9 cellular contexts compared by ENCODE assay signal in the genomic region with DNA sequence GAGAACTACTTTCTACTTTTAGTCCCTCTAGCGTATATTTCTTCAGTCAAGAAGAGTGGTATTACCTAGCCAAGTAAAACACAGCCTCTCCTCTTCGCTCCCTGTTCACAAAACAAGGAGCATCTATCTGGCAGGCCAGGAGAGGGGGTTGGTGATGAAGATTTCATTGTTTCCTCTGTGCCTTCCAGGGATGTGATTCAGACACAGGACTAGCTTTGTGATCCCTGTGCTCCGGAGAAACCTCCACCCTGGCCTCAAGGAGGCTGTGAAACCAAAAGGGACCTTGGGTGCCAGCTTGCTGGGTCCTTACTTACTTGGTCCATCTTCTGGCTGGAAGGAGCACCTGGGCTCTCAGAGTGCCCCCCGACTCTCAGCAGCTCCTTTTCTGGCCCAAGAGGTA. TPM values are rescaled to one million over a fixed set of nuclear protein-coding genes. Genes with fewer than 3 reads are reported as not detected.
DNase-seq lines count a peak whose midpoint lies in the region; ATAC-seq and TF ChIP-seq lines count a peak whose summit lies in the region.
"Had no signal": no experiment of that assay in that cellular context is flagged by ENCODE, and none has a peak within 500 bp of the region (broad histone marks: within the 10 kb centered on the region; RNA-seq: fewer than 3 reads in every experiment).

No MANE protein-coding gene starts in this region.

- no peaks in the 10 kb centered on the region for H4K20me1 ChIP-seq in MM.1S (ENCODE audit: insufficient read depth, low read length)

- no peak for ATAC-seq in GM21737 (IDR thresholded peaks at IDR 0.05; ENCODE audit: unreplicated experiment)
- ATAC-seq in GM19455 (IDR thresholded peaks at IDR 0.05; ENCODE audit: unreplicated experiment), result no peak

- H3K4me1 ChIP-seq in esophagus squamous epithelium, result peaks cover 14 to 78% (median 21%) of the 10 kb centered on the region in 3 donors
- H3K4me1 ChIP-seq in muscle layer of duodenum (ENCODE audit: control insufficient read depth in 1 of 2, insufficient read depth in 2 of 2, low read length in 2 of 2), result peaks cover 0 to 20% of the 10 kb centered on the region in 2 donors
- H3K4me1 ChIP-seq in MM.1S (ENCODE audit: low read length), result peaks cover 24% of the 10 kb centered on the region

- CTCF ChIA-PET in AG04449 (lab: Yijun Ruan, JAX), result interaction anchor here (0.8 to 10.6 kb wide), 12 partner anchors 8 to 196 kb away, joined by 3 to 394 read pairs (median 4); a partner anchor contains a TSS

- no peak for TF ChIP-seq POLR2A in esophagus squamous epithelium (IDR thresholded peaks at IDR 0.05)

- H2AFZ ChIP-seq in MM.1S (ENCODE audit: low read length), result no peak overlapping the region

- intact Hi-C loops in esophagus squamous epithelium (cut with DNase I), result no loop called here

- H3K27me3 ChIP-seq in esophagus squamous epithelium, result no peaks in the 10 kb centered on the region
- H3K27me3 ChIP-seq in muscle layer of duodenum (ENCODE audit: low read depth, low read length), result no peaks in the 10 kb centered on the region
- no peaks in the 10 kb centered on the region for H3K27me3 ChIP-seq in MM.1S (replicated peaks; ENCODE audit: insufficient read depth, low read length)

- peak overlapping the region; percentile 69 to 100 (median 98) for H3K27ac ChIP-seq in esophagus squamous epithelium
- peak overlapping the region; percentile 27 for H3K27ac ChIP-seq in muscle layer of duodenum (ENCODE audit: low read length)
- no peak overlapping the region for H3K27ac ChIP-seq in MM.1S (ENCODE audit: low read length)

- DNase-seq in AG04449 (ENCODE audit: low read depth, low spot score) (no peak), RPMI7951 (ENCODE audit: low read depth) (peak; percentile 67), esophagus squamous epithelium (lab: John Stamatoyannopoulos, UW) (no peak), activated gamma-delta T cell treated with Interleukin-2 at 50 U/mL for 16 hours (no peak), MM.1S (no peak)
- DNase-seq: stimulated activated naive CD4-positive, alpha-beta T cell treated with Interleukin-2 at 50 U/mL for 16 hours had no signal

- no peaks in the 10 kb centered on the region for H3K9me2 ChIP-seq in MM.1S (replicated peaks; ENCODE audit: insufficient read depth, low read length)

- 70 to 71% methylated on average over 2 to 3 of the region's 4 CpGs for WGBS in esophagus squamous epithelium, 2 donors

- H3K36me3 ChIP-seq in esophagus squamous epithelium (peaks cover 0 to 20% (median 8%) of the 10 kb centered on the region in 3 donors), muscle layer of duodenum (ENCODE audit: control insufficient read depth in 1 of 2, insufficient read depth in 2 of 2, low read length in 2 of 2) (peaks cover 5 to 15% of the 10 kb centered on the region in 2 donors), MM.1S (replicated peaks; ENCODE audit: insufficient read depth, low read length) (no peaks in the 10 kb centered on the region)

- peaks cover 21% of the 10 kb centered on the region; the same call in 1 of the 2 replicates for H3F3A ChIP-seq in MM.1S (ENCODE audit: insufficient read depth, low read length)

- peaks cover 13% of the 10 kb centered on the region for H3K79me2 ChIP-seq in MM.1S (ENCODE audit: low read length)

- no peaks in the 10 kb centered on the region for H3K9me3 ChIP-seq in esophagus squamous epithelium
- H3K9me3 ChIP-seq in muscle layer of duodenum (ENCODE audit: control insufficient read depth in 1 of 2, low read length in 2 of 2), result no peaks in the 10 kb centered on the region
- H3K9me3 ChIP-seq in MM.1S (replicated peaks; ENCODE audit: insufficient read depth, low read length), result no peaks in the 10 kb centered on the region

- TF ChIP-seq CTCF in AG04449 (IDR thresholded peaks at IDR 0.05; ENCODE audit: insufficient read depth, low read length, missing control alignments) (peak; percentile 5), esophagus squamous epithelium (IDR thresholded peaks at IDR 0.05) (peak in 2 of 6 experiments; percentile 5 to 8), MM.1S (IDR thresholded peaks at IDR 0.05; ENCODE audit: low read length) (no peak)

- H3K4me2 ChIP-seq in MM.1S (ENCODE audit: low read depth, low read length), result no peak overlapping the region

- no peak overlapping the region for H3K9ac ChIP-seq in MM.1S (ENCODE audit: low read length)

- H3K4me3 ChIP-seq in AG04449 (ENCODE audit: low read depth, low read length) (no peak overlapping the region), esophagus squamous epithelium (no peak overlapping the region), muscle layer of duodenum (ENCODE audit: low read depth in 1 of 2, low read length in 2 of 2) (no peak overlapping the region), MM.1S (ENCODE audit: low read length) (no peak overlapping the region)

- POLR2A ChIA-PET in AG04449 (lab: Yijun Ruan, JAX), result interaction anchor here (1.0 to 1.5 kb wide), 3 partner anchors 13 to 165 kb away, joined by 3 to 5 read pairs (median 3); no protein-coding TSS in a partner anchor

RNA-seq across cellular contexts. Expression of a gene that starts 5.7 kb away (rescaled TPM):
- total RNA-seq in RPMI7951 (2014; rRNA removed; shearing (Covaris generic)), result 33.5 and 35.8 TPM in 2 replicates
- 100 to 1,000 TPM in 3 of 4 donors, 10 to 100 TPM in 1; 61.7 to 245 (median 144) TPM for total RNA-seq in esophagus squamous epithelium
